In genomic region chr12:47942327-47943230, GRCh38 we compare ENCODE assay signal across 8 cellular contexts. TPM values are rescaled to one million over a fixed set of nuclear protein-coding genes. Genes with fewer than 3 reads are reported as not detected.
DNase-seq lines count a peak whose midpoint lies in the region; TF ChIP-seq lines count a peak whose summit lies in the region.

No MANE protein-coding gene starts in this region.

- H3K4me2 ChIP-seq in SK-N-SH = no peak overlapping the region

- H3K27ac Mint-ChIP-seq in endothelial cell (ENCODE audit: unreplicated experiment) = no peak overlapping the region

- H3K27me3 Mint-ChIP-seq in endothelial cell (ENCODE audit: unreplicated experiment) = peaks cover 20% of the 10 kb centered on the region

- H3K9me3 Mint-ChIP-seq in endothelial cell (ENCODE audit: unreplicated experiment) = no peaks in the 10 kb centered on the region

- H3K4me1 Mint-ChIP-seq in endothelial cell (ENCODE audit: unreplicated experiment) = peaks cover 5% of the 10 kb centered on the region

- no peak for DNase-seq in GM12864 (ENCODE audit: low read depth)
- peak; percentile 86 for DNase-seq in SK-N-SH
- DNase-seq in endothelial cell (ENCODE audit: low spot score) = peak; percentile 80
- DNase-seq in stimulated activated CD4-positive, alpha-beta T cell treated with anti-CD3 and anti-CD28 coated beads, Interleukin-1b, Interleukin-23, amount 100 ng/mL, for 1 hour (ENCODE audit: low read depth in 2 of 2) = peak; percentile 8 to 19
- no peak for DNase-seq in DMS 273 treated with DMSO at 0.1 percent for 48 hours (lab: John Stamatoyannopoulos, UW)
- no peak for DNase-seq in esophagus muscularis mucosa (ENCODE audit: extremely low spot score)
- no peak for DNase-seq in kidney glomerular epithelial cell (lab: John Stamatoyannopoulos, UW)
- no peak for DNase-seq in uterus

- H4K20me1 ChIP-seq in SK-N-SH (ENCODE audit: insufficient read depth) = no peaks in the 10 kb centered on the region

- H3K27ac ChIP-seq in SK-N-SH (ENCODE audit: low read depth in 2 of 2, low read length in 1 of 2) (no peak overlapping the region), esophagus muscularis mucosa (replicated peaks in 1 of 4) (no peak overlapping the region), uterus (no peak overlapping the region)

- POLR2A ChIA-PET in SK-N-SH (lab: Yijun Ruan, JAX) = no interaction called here

- no peak for TF ChIP-seq EP300 in SK-N-SH (IDR thresholded peaks at IDR 0.05; ENCODE audit: borderline replicate concordance in 1 of 2, low read depth in 1 of 2, low read length in 1 of 2)
- TF ChIP-seq EP300 in esophagus muscularis mucosa (IDR thresholded peaks at IDR 0.05) = no peak

- H3K36me3 Mint-ChIP-seq in endothelial cell (ENCODE audit: low read depth, unreplicated experiment) = peaks cover 3% of the 10 kb centered on the region

- TF ChIP-seq POLR2A in esophagus muscularis mucosa (IDR thresholded peaks at IDR 0.05; ENCODE audit: low read depth) = no peak
- no peak for TF ChIP-seq POLR2A in uterus (IDR thresholded peaks at IDR 0.05)

- TF ChIP-seq CTCF in GM12864 (IDR thresholded peaks at IDR 0.05; ENCODE audit: low read depth, low read length, missing control alignments) (peak; percentile 59), SK-N-SH (IDR thresholded peaks at IDR 0.05) (peak; percentile 26), endothelial cell (IDR thresholded peaks at IDR 0.05; ENCODE audit: unreplicated experiment) (peak; percentile 40), esophagus muscularis mucosa (IDR thresholded peaks at IDR 0.05) (peak in 1 of 3 experiments; percentile 31), uterus (IDR thresholded peaks at IDR 0.05) (peak in 1 of 4 experiments; percentile 10)

- no peaks in the 10 kb centered on the region for H3F3A ChIP-seq in SK-N-SH (replicated peaks; ENCODE audit: insufficient read depth)

- no peak overlapping the region for H2AFZ ChIP-seq in SK-N-SH (ENCODE audit: low read depth)

- H3K27me3 ChIP-seq in SK-N-SH (ENCODE audit: insufficient read depth) (no peaks in the 10 kb centered on the region), esophagus muscularis mucosa (peaks cover 0 to 36% (median 9%) of the 10 kb centered on the region in 4 donors), uterus (no peaks in the 10 kb centered on the region)

- peaks cover 0 to 2% of the 10 kb centered on the region in 2 experiments; a peak in 1 of 4 replicates for H3K4me1 ChIP-seq in SK-N-SH (ENCODE audit: control insufficient read depth in 1 of 2, insufficient read depth in 2 of 2, low read depth in 1 of 2, low read length in 1 of 2)
- peaks cover 0 to 15% (median 6%) of the 10 kb centered on the region in 4 donors for H3K4me1 ChIP-seq in esophagus muscularis mucosa
- H3K4me1 ChIP-seq in uterus = no peaks in the 10 kb centered on the region

- no peaks in the 10 kb centered on the region for H3K9me3 ChIP-seq in SK-N-SH
- H3K9me3 ChIP-seq in esophagus muscularis mucosa = no peaks in the 10 kb centered on the region
- H3K9me3 ChIP-seq in uterus = no peaks in the 10 kb centered on the region

- no peak overlapping the region for H3K4me3 Mint-ChIP-seq in endothelial cell (ENCODE audit: unreplicated experiment)

- CTCF ChIA-PET in SK-N-SH (lab: Yijun Ruan, JAX) = interaction anchor here (0.6 to 2.0 kb wide), 6 partner anchors 14 to 37 kb away, joined by 3 to 9 read pairs (median 4); partner anchors contain the start of genes TMEM106C and VDR

- H3K9me2 ChIP-seq in SK-N-SH = no peaks in the 10 kb centered on the region

- H3K36me3 ChIP-seq in SK-N-SH (replicated peaks in 1 of 2; ENCODE audit: control insufficient read depth in 1 of 2, insufficient read depth in 2 of 2, low read length in 1 of 2) (no peaks in the 10 kb centered on the region), esophagus muscularis mucosa (no peaks in the 10 kb centered on the region), uterus (no peaks in the 10 kb centered on the region)

- no peaks in the 10 kb centered on the region for H3K79me2 ChIP-seq in SK-N-SH (ENCODE audit: insufficient read depth)

- intact Hi-C loops in esophagus muscularis mucosa (cut with DNase I) (no loop called here), uterus (cut with DNase I; ENCODE audit: low total_unique reads) (no loop called here)

- no peak overlapping the region for H3K4me3 ChIP-seq in GM12864 (ENCODE audit: low read depth, low read length)
- no peak overlapping the region for H3K4me3 ChIP-seq in SK-N-SH (ENCODE audit: low read depth in 2 of 2, low read length in 1 of 2)
- H3K4me3 ChIP-seq in esophagus muscularis mucosa = no peak overlapping the region
- H3K4me3 ChIP-seq in uterus = no peak overlapping the region

- 77% methylated on average over 42 of the region's 52 CpGs for WGBS in SK-N-SH (ENCODE audit: low lambda C conversion rate)
- WGBS in esophagus muscularis mucosa = 43% methylated on average over 44 of the region's 52 CpGs

- no peak overlapping the region for H3K9ac ChIP-seq in SK-N-SH

- peak; percentile 16; the same call in 1 of the 2 replicates for TF ChIP-seq RAD21 in SK-N-SH (IDR thresholded peaks at IDR 0.05; ENCODE audit: low read length)

TF ChIP-seq in SK-N-SH, 30 proteins besides CTCF, POLR2A, EP300 and RAD21:
- no peak for TF ChIP-seq NRF1 (IDR thresholded peaks at IDR 0.05; ENCODE audit: low read depth, low read length)
- no peak for TF ChIP-seq ELF1 (IDR thresholded peaks at IDR 0.05)
- TF ChIP-seq PBX3 (IDR thresholded peaks at IDR 0.05) = no peak
- TF ChIP-seq MEF2A (IDR thresholded peaks at IDR 0.05; ENCODE audit: borderline replicate concordance, low read depth) = no peak
- TF ChIP-seq FOXM1 (IDR thresholded peaks at IDR 0.05; ENCODE audit: low read depth) = no peak
- TF ChIP-seq TEAD4 (IDR thresholded peaks at IDR 0.05; ENCODE audit: borderline replicate concordance, insufficient read depth) = no peak
- no peak for TF ChIP-seq GATA2 (CRISPR knock-in tag; IDR thresholded peaks at IDR 0.05)
- no peak for TF ChIP-seq YY1 (IDR thresholded peaks at IDR 0.05; ENCODE audit: low read depth)
- TF ChIP-seq RFX5 (IDR thresholded peaks at IDR 0.05; ENCODE audit: low read length) = no peak
- TF ChIP-seq ZBTB33 (IDR thresholded peaks at IDR 0.05; ENCODE audit: borderline replicate concordance, low read depth) = no peak

RNA-seq across cellular contexts. Expression of gene TMEM106C, which starts 20.8 kb away (rescaled TPM):
- 133 and 173 TPM in 2 replicates for polyA plus RNA-seq in SK-N-SH (2012; rRNA removed)
- polyA plus RNA-seq in SK-N-SH (2012; cell fraction: cytosol; rRNA removed) = 112 and 161 TPM in 2 replicates
- polyA plus RNA-seq in SK-N-SH (2012; cell fraction: nucleus; rRNA removed) = 101 and 122 TPM in 2 replicates
- total RNA-seq in endothelial cell (ENCODE audit: unreplicated experiment) (41.0 TPM), esophagus muscularis mucosa (10 to 100 TPM; 68.6 to 98.8 (median 72.0) TPM), uterus (100 to 1,000 TPM in 1 of 4 donors, 10 to 100 TPM in 3; 54.9 to 157 (median 77.6) TPM)

RNA-seq across cellular contexts. Expression of gene VDR, which starts 37.8 kb away (rescaled TPM):
- polyA plus RNA-seq in SK-N-SH (2012; rRNA removed) = 0.29 and 0.33 TPM in 2 replicates
- polyA plus RNA-seq in SK-N-SH (2012; cell fraction: cytosol; rRNA removed) = 0.12 and 0.17 TPM in 2 replicates
- polyA plus RNA-seq in SK-N-SH (2012; cell fraction: nucleus; rRNA removed) = 0.20 and 0.50 TPM in 2 replicates
- total RNA-seq in endothelial cell (ENCODE audit: unreplicated experiment) (2.3 TPM), esophagus muscularis mucosa (1 to 10 TPM in 3 of 4 donors, under 1 TPM in 1; 0.42 to 2.8 (median 2.1) TPM), uterus (1 to 10 TPM in 1 of 4 donors, under 1 TPM in 3; 0.26 to 2.0 (median 0.49) TPM)

Comparison
In these comparisons a context has a peak if more than half of its experiments do, and no peak if none do; other contexts are left out.
1. DNase-seq: peak in SK-N-SH (single experiment), endothelial cell (single experiment) and stimulated activated CD4-positive, alpha-beta T cell treated with anti-CD3 and anti-CD28 coated beads, Interleukin-1b, Interleukin-23, amount 100 ng/mL, for 1 hour (2 of 2); none in GM12864 (single experiment), DMS 273 treated with DMSO at 0.1 percent for 48 hours (single experiment), esophagus muscularis mucosa (single experiment), kidney glomerular epithelial cell (single experiment) and uterus (0 of 2).